In the genomic region with DNA sequence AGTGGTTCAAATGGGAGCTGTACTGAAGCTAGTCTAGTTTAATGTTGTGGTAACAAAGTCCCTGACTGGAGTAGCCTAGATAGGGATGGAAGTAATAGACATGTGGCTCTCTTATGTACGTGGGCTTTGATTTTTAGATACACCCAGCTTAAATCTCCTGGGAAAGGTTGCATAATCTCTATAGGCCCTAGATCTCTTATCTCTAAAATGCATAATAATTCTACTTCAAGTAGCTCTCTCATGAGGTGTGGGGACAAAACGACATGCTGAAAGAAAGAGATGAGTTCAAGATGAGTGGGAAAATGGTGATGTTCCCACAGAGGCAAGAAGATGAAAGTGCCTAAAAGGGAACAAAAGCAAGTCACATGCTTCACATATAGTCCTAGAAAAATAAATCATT, we compare ENCODE assay signal across 1 cellular context.
TF ChIP-seq lines count a peak whose summit lies in the region.

No MANE protein-coding gene starts in this region.

TF ChIP-seq in GM12878, 131 proteins besides CTCF, POLR2A, EP300 and RAD21 (continued from another document):
- TF ChIP-seq NKRF (conservative IDR thresholded peaks at IDR 0.05) (no peak), PAX5 (IDR thresholded peaks at IDR 0.05; ENCODE audit: borderline replicate concordance, low read depth, low read length) (no peak), MEF2B (IDR thresholded peaks at IDR 0.05; ENCODE audit: partially characterized antibody, poor library complexity, severe bottlenecking) (peak; percentile 29), TCF12 (IDR thresholded peaks at IDR 0.05; ENCODE audit: low read depth, low read length) (no peak), TAF1 (IDR thresholded peaks at IDR 0.05; ENCODE audit: borderline replicate concordance, low read depth, low read length) (no peak), E2F4 (IDR thresholded peaks at IDR 0.05; ENCODE audit: low read depth, low read length) (no peak), RUNX3 (IDR thresholded peaks at IDR 0.05; ENCODE audit: low read length) (peak; percentile 16; the same call in 1 of the 2 replicates), IRF3 (IDR thresholded peaks at IDR 0.05) (no peak), MTA3 (IDR thresholded peaks at IDR 0.05; ENCODE audit: borderline replicate concordance, low read length) (no peak)
- TF ChIP-seq, protein P1, sequence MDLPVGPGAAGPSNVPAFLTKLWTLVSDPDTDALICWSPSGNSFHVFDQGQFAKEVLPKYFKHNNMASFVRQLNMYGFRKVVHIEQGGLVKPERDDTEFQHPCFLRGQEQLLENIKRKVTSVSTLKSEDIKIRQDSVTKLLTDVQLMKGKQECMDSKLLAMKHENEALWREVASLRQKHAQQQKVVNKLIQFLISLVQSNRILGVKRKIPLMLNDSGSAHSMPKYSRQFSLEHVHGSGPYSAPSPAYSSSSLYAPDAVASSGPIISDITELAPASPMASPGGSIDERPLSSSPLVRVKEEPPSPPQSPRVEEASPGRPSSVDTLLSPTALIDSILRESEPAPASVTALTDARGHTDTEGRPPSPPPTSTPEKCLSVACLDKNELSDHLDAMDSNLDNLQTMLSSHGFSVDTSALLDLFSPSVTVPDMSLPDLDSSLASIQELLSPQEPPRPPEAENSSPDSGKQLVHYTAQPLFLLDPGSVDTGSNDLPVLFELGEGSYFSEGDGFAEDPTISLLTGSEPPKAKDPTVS (IDR thresholded peaks at IDR 0.05; ENCODE audit: low read depth, low read length): no peak
